ENCODE assay signal across 5 cellular contexts in the genomic region with DNA sequence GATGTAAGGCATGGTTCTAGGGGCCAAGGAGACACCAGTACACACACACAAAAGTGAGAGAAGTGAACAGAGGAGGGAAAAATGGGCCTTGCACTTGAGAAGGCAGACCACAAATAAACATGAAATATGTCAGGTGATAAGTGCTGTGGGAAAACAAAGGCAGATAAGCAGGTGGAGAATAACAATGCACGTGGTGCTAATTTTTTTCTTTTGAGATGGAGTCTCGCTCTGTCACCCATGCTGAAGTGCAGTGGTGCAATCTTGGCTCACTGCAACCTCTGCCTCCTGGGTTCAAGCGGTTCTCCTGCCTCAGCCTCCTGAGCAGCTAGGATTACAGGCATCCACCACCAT. TPM values are rescaled to one million over a fixed set of nuclear protein-coding genes. Genes with fewer than 3 reads are reported as not detected.
"Had no signal": no experiment of that assay in that cellular context is flagged by ENCODE, and none has a peak within 500 bp of the region (broad histone marks: within the 10 kb centered on the region; RNA-seq: fewer than 3 reads in every experiment).

No MANE protein-coding gene starts in this region.

RNA-seq across cellular contexts. Expression of gene ACKR4, which starts 41.1 kb away (rescaled TPM):
- total RNA-seq: chondrocyte, endodermal cell, esophagus mucosa, gastrocnemius medialis, myocyte had no signal
